13 cellular contexts compared by ENCODE assay signal in genomic region chr16:4666537-4667202, GRCh38.
"Had no signal": no experiment of that assay in that cellular context is flagged by ENCODE, and none has a peak within 500 bp of the region (broad histone marks: within the 10 kb centered on the region; RNA-seq: fewer than 3 reads in every experiment).

No MANE protein-coding gene starts in this region.

- H3K4me3 ChIP-seq: esophagus muscularis mucosa, testis, upper lobe of right lung had no signal

- H3K4me3 Mint-ChIP-seq: activated naive CD4-positive, alpha-beta T cell treated with anti-CD3 and anti-CD28 coated beads for 36 hours; brain; natural killer cell; stimulated activated naive CD8-positive, alpha-beta T cell treated with anti-CD3 and anti-CD28 coated beads, Interleukin-15, Interleukin-2, amounts not matched to agents 100 ng/mL and 50 ng/mL, for 24 hours had no signal

- H3K27ac ChIP-seq: esophagus muscularis mucosa, testis, upper lobe of right lung had no signal

- H3K27me3 ChIP-seq: esophagus muscularis mucosa, testis, upper lobe of right lung had no signal

- ATAC-seq: natural killer cell, upper lobe of right lung had no signal

- H3K36me3 Mint-ChIP-seq: natural killer cell had no signal

- DNase-seq: activated CD8-positive, alpha-beta memory T cell treated with anti-CD3 and anti-CD28 coated beads, Interleukin-2, amount 50 U/mL, for 4 hours; activated naive CD4-positive, alpha-beta T cell treated with anti-CD3 and anti-CD28 coated beads for 36 hours; cerebellar nuclear complex; glutamatergic neuron; mammary epithelial cell; natural killer cell; stimulated activated CD4-positive, alpha-beta T cell treated with anti-CD3 and anti-CD28 coated beads, Interleukin-4, amount 100 ng/mL, for 1 hour; stimulated activated CD8-positive, alpha-beta memory T cell treated with anti-CD3 and anti-CD28 coated beads, Interleukin-4, amount 100 ng/mL, for 48 hours; testis; upper lobe of right lung had no signal

- H3K27ac Mint-ChIP-seq: natural killer cell; stimulated activated naive CD8-positive, alpha-beta T cell treated with anti-CD3 and anti-CD28 coated beads, Interleukin-15, Interleukin-2, amounts not matched to agents 100 ng/mL and 50 ng/mL, for 24 hours had no signal

- H3K9me3 Mint-ChIP-seq: activated naive CD4-positive, alpha-beta T cell treated with anti-CD3 and anti-CD28 coated beads for 36 hours; brain; natural killer cell; stimulated activated naive CD8-positive, alpha-beta T cell treated with anti-CD3 and anti-CD28 coated beads, Interleukin-15, Interleukin-2, amounts not matched to agents 100 ng/mL and 50 ng/mL, for 24 hours had no signal

- H3K27me3 Mint-ChIP-seq: brain; stimulated activated naive CD8-positive, alpha-beta T cell treated with anti-CD3 and anti-CD28 coated beads, Interleukin-15, Interleukin-2, amounts not matched to agents 100 ng/mL and 50 ng/mL, for 24 hours had no signal

- H3K9me3 ChIP-seq: esophagus muscularis mucosa, testis, upper lobe of right lung had no signal
